1 cellular context compared by ENCODE assay signal in the genomic region with DNA sequence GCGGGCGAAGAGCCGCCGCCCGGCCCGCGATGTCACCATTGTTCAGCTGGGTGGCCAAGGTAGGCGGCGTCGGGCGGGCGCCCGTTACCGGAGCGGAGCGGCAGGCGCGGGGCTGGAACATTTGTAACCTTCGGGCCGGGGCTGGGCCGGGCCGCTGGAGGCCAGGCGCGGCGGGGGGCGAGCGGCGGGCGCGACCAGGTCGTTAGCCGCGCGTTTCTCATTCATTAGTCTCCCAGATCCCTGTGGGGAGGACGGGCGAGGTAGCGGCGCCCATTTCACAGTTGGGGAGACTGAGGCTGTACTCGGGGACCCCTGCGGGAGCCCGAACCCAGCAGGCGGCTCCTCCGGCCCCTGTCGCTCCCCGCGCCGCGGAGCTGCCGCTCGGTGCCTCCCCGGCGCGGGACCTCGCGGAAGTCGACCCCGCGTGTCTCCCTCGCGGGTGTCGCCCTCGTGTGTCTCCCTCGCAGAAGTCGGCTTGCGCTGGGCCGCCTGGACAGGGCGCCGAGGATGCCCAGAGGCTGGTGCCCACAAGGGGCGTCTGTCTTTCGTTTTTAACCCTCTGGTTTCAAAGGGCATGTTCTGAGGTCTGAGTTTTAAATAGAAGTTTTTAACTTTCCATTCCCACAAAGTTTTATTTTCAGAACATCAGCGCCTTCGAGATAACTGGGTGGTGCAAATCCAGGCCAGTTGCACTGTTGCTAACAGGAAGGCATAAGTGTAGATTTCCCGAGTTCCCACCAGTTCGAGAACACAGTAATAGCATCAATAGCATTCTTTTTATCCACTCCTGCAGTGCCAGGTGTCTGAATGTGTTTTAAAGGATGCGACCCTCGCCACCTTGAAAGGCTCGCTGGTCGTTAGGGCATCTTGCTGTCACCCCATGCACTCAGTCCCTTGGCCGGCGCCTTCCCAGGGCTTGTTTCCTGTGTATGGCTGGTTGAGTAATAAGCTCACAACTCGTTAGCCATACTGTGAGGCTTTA.
TF ChIP-seq lines count a peak whose summit lies in the region.

No MANE protein-coding gene starts in this region.

TF ChIP-seq in HepG2, 621 proteins besides CTCF, POLR2A, EP300 and RAD21 (continued from another document and continues in another):
- TF ChIP-seq, protein P1, sequence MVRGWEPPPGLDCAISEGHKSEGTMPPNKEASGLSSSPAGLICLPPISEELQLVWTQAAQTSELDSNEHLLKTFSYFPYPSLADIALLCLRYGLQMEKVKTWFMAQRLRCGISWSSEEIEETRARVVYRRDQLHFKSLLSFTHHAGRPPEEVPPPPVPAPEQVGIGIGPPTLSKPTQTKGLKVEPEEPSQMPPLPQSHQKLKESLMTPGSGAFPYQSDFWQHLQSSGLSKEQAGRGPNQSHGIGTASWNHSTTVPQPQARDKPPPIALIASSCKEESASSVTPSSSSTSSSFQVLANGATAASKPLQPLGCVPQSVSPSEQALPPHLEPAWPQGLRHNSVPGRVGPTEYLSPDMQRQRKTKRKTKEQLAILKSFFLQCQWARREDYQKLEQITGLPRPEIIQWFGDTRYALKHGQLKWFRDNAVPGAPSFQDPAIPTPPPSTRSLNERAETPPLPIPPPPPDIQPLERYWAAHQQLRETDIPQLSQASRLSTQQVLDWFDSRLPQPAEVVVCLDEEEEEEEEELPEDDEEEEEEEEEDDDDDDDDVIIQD (CRISPR knock-in tag; IDR thresholded peaks at IDR 0.05; ENCODE audit: low read depth), result no peak
- no peak for TF ChIP-seq TRIM24 (CRISPR knock-in tag; IDR thresholded peaks at IDR 0.05)
- TF ChIP-seq RBAK (CRISPR knock-in tag; IDR thresholded peaks at IDR 0.05), result no peak
- no peak for TF ChIP-seq KDM5A (IDR thresholded peaks at IDR 0.05; ENCODE audit: borderline replicate concordance, low read length)
- TF ChIP-seq RNF2 (conservative IDR thresholded peaks at IDR 0.05; ENCODE audit: low read depth), result peak; percentile 71
- TF ChIP-seq ZNF441 (CRISPR knock-in tag; IDR thresholded peaks at IDR 0.05; ENCODE audit: borderline replicate concordance), result no peak
- peak; percentile 44 for TF ChIP-seq SALL1 (CRISPR knock-in tag; IDR thresholded peaks at IDR 0.05)
- no peak for TF ChIP-seq RFX3 (CRISPR knock-in tag; IDR thresholded peaks at IDR 0.05)
- peak; percentile 49 for TF ChIP-seq YY1 (IDR thresholded peaks at IDR 0.05; ENCODE audit: insufficient read depth, insufficient replicate concordance, low read depth, low read length)
- no peak for TF ChIP-seq FOXM1 (CRISPR knock-in tag; IDR thresholded peaks at IDR 0.05)
- peak; percentile 31; the same call in 1 of the 2 replicates for TF ChIP-seq POGZ (CRISPR knock-in tag; IDR thresholded peaks at IDR 0.05)
- TF ChIP-seq MED8 (CRISPR knock-in tag; IDR thresholded peaks at IDR 0.05; ENCODE audit: insufficient replicate concordance), result no peak
- TF ChIP-seq ZNF468 (CRISPR knock-in tag; IDR thresholded peaks at IDR 0.05), result no peak
- TF ChIP-seq, protein P2, sequence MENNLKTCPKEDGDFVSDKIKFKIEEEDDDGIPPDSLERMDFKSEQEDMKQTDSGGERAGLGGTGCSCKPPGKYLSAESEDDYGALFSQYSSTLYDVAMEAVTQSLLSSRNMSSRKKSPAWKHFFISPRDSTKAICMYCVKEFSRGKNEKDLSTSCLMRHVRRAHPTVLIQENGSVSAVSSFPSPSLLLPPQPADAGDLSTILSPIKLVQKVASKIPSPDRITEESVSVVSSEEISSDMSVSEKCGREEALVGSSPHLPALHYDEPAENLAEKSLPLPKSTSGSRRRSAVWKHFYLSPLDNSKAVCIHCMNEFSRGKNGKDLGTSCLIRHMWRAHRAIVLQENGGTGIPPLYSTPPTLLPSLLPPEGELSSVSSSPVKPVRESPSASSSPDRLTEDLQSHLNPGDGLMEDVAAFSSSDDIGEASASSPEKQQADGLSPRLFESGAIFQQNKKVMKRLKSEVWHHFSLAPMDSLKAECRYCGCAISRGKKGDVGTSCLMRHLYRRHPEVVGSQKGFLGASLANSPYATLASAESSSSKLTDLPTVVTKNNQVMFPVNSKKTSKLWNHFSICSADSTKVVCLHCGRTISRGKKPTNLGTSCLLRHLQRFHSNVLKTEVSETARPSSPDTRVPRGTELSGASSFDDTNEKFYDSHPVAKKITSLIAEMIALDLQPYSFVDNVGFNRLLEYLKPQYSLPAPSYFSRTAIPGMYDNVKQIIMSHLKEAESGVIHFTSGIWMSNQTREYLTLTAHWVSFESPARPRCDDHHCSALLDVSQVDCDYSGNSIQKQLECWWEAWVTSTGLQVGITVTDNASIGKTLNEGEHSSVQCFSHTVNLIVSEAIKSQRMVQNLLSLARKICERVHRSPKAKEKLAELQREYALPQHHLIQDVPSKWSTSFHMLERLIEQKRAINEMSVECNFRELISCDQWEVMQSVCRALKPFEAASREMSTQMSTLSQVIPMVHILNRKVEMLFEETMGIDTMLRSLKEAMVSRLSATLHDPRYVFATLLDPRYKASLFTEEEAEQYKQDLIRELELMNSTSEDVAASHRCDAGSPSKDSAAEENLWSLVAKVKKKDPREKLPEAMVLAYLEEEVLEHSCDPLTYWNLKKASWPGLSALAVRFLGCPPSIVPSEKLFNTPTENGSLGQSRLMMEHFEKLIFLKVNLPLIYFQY (CRISPR knock-in tag; IDR thresholded peaks at IDR 0.05; ENCODE audit: borderline replicate concordance), result no peak
- TF ChIP-seq, protein P3, sequence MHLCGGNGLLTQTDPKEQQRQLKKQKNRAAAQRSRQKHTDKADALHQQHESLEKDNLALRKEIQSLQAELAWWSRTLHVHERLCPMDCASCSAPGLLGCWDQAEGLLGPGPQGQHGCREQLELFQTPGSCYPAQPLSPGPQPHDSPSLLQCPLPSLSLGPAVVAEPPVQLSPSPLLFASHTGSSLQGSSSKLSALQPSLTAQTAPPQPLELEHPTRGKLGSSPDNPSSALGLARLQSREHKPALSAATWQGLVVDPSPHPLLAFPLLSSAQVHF (CRISPR knock-in tag; IDR thresholded peaks at IDR 0.05), result 0 out of 2 replicates have a peak, but pooled peaks have one; percentile 62
- no peak for TF ChIP-seq SMYD3 (CRISPR knock-in tag; IDR thresholded peaks at IDR 0.05)
- TF ChIP-seq ESRRA (CRISPR knock-in tag; IDR thresholded peaks at IDR 0.05; ENCODE audit: low read depth), result no peak
- no peak for TF ChIP-seq ZBTB38 (CRISPR knock-in tag; IDR thresholded peaks at IDR 0.05)
- TF ChIP-seq ZFX (CRISPR knock-in tag; IDR thresholded peaks at IDR 0.05; ENCODE audit: low read depth), result peak; percentile 53
- TF ChIP-seq ZNF609 (CRISPR knock-in tag; IDR thresholded peaks at IDR 0.05; ENCODE audit: borderline replicate concordance), result no peak
- TF ChIP-seq ZNF101 (CRISPR knock-in tag; IDR thresholded peaks at IDR 0.05; ENCODE audit: borderline replicate concordance, low read depth), result no peak
- no peak for TF ChIP-seq ZNF556 (CRISPR knock-in tag; IDR thresholded peaks at IDR 0.05; ENCODE audit: borderline replicate concordance)
- TF ChIP-seq NR3C1 (CRISPR knock-in tag; IDR thresholded peaks at IDR 0.05), result no peak
- TF ChIP-seq POLR2G (IDR thresholded peaks at IDR 0.05; ENCODE audit: low read depth, low read length), result no peak
- no peak for TF ChIP-seq ZNF546 (CRISPR knock-in tag; conservative IDR thresholded peaks at IDR 0.05)
- TF ChIP-seq ARHGAP35 (CRISPR knock-in tag; IDR thresholded peaks at IDR 0.05; ENCODE audit: borderline replicate concordance), result no peak
- TF ChIP-seq, protein P4, sequence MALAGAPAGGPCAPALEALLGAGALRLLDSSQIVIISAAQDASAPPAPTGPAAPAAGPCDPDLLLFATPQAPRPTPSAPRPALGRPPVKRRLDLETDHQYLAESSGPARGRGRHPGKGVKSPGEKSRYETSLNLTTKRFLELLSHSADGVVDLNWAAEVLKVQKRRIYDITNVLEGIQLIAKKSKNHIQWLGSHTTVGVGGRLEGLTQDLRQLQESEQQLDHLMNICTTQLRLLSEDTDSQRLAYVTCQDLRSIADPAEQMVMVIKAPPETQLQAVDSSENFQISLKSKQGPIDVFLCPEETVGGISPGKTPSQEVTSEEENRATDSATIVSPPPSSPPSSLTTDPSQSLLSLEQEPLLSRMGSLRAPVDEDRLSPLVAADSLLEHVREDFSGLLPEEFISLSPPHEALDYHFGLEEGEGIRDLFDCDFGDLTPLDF (CRISPR knock-in tag; IDR thresholded peaks at IDR 0.05), result no peak
- no peak for TF ChIP-seq PRMT3 (CRISPR knock-in tag; IDR thresholded peaks at IDR 0.05; ENCODE audit: borderline replicate concordance, low read depth)
- TF ChIP-seq PAF1 (CRISPR knock-in tag; IDR thresholded peaks at IDR 0.05), result no peak
- TF ChIP-seq GTF3A (CRISPR knock-in tag; conservative IDR thresholded peaks at IDR 0.05), result no peak
- TF ChIP-seq HNF4A (CRISPR knock-in tag; IDR thresholded peaks at IDR 0.05), result no peak
- TF ChIP-seq SPEN (CRISPR knock-in tag; IDR thresholded peaks at IDR 0.05; ENCODE audit: low read depth), result no peak
- TF ChIP-seq RFX1 (IDR thresholded peaks at IDR 0.05), result no peak
- TF ChIP-seq JUNB (CRISPR knock-in tag; IDR thresholded peaks at IDR 0.05; ENCODE audit: borderline replicate concordance), result no peak
- no peak for TF ChIP-seq ZMAT3 (CRISPR knock-in tag; conservative IDR thresholded peaks at IDR 0.05)
- TF ChIP-seq, protein P5, sequence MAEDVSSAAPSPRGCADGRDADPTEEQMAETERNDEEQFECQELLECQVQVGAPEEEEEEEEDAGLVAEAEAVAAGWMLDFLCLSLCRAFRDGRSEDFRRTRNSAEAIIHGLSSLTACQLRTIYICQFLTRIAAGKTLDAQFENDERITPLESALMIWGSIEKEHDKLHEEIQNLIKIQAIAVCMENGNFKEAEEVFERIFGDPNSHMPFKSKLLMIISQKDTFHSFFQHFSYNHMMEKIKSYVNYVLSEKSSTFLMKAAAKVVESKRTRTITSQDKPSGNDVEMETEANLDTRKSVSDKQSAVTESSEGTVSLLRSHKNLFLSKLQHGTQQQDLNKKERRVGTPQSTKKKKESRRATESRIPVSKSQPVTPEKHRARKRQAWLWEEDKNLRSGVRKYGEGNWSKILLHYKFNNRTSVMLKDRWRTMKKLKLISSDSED (CRISPR knock-in tag; IDR thresholded peaks at IDR 0.05), result peak; percentile 67; the same call in 1 of the 2 replicates
- TF ChIP-seq ZMYM4 (CRISPR knock-in tag; IDR thresholded peaks at IDR 0.05), result no peak
- TF ChIP-seq GZF1 (CRISPR knock-in tag; IDR thresholded peaks at IDR 0.05), result no peak
- no peak for TF ChIP-seq SETDB1 (CRISPR knock-in tag; IDR thresholded peaks at IDR 0.05; ENCODE audit: borderline replicate concordance)
- TF ChIP-seq, protein P6, sequence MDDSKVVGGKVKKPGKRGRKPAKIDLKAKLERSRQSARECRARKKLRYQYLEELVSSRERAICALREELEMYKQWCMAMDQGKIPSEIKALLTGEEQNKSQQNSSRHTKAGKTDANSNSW (CRISPR knock-in tag; IDR thresholded peaks at IDR 0.05; ENCODE audit: borderline replicate concordance), result no peak
- TF ChIP-seq KAT8 (CRISPR knock-in tag; IDR thresholded peaks at IDR 0.05), result no peak
- TF ChIP-seq ZBTB10 (CRISPR knock-in tag; IDR thresholded peaks at IDR 0.05; ENCODE audit: borderline replicate concordance), result no peak; the same call in 1 of the 2 replicates
- peak; percentile 60; the same call in 1 of the 2 replicates for TF ChIP-seq ZNF879 (CRISPR knock-in tag; IDR thresholded peaks at IDR 0.05)
- no peak for TF ChIP-seq SNAPC5 (CRISPR knock-in tag; IDR thresholded peaks at IDR 0.05; ENCODE audit: borderline replicate concordance)
- no peak for TF ChIP-seq KLF16 (CRISPR knock-in tag; IDR thresholded peaks at IDR 0.05)
- TF ChIP-seq ATRX (CRISPR knock-in tag; IDR thresholded peaks at IDR 0.05; ENCODE audit: borderline replicate concordance), result no peak
- no peak for TF ChIP-seq ZNF619 (CRISPR knock-in tag; IDR thresholded peaks at IDR 0.05)
- no peak; the same call in 1 of the 2 replicates for TF ChIP-seq GABPB1 (CRISPR knock-in tag; IDR thresholded peaks at IDR 0.05)
